ENCODE assay signal across 12 cellular contexts in genomic region chr1:32151319-32151787, GRCh38. TPM values are rescaled to one million over a fixed set of nuclear protein-coding genes. Genes with fewer than 3 reads are reported as not detected.
DNase-seq lines count a peak whose midpoint lies in the region; ATAC-seq, FAIRE-seq and TF ChIP-seq lines count a peak whose summit lies in the region.
"Had no signal": no experiment of that assay in that cellular context is flagged by ENCODE, and none has a peak within 500 bp of the region (broad histone marks: within the 10 kb centered on the region; RNA-seq: fewer than 3 reads in every experiment).

No MANE protein-coding gene starts in this region.

- H3K4me1 Mint-ChIP-seq in Caco-2 (ENCODE audit: low read depth, unreplicated experiment) = no peaks in the 10 kb centered on the region
- peaks cover 6 to 24% of the 10 kb centered on the region in 2 donors for H3K4me1 Mint-ChIP-seq in effector memory CD8-positive, alpha-beta T cell (ENCODE audit: low read depth in 2 of 2)

- peak overlapping the region; percentile 45 for H3K27ac Mint-ChIP-seq in Caco-2 (ENCODE audit: unreplicated experiment)
- H3K27ac Mint-ChIP-seq in effector memory CD8-positive, alpha-beta T cell = no peak overlapping the region

- BruUV-seq in Caco-2 (replicated peaks; lab: Mats Ljungman, UMichigan) (no TSS peak), K562 (replicated peaks; lab: Mats Ljungman, UMichigan) (no TSS peak)

- CTCF ChIA-PET in Caco-2 (lab: Charles Lee) = interaction anchor here (0.6 kb wide), 1 partner anchor 94 kb away, joined by 3 read pairs; no protein-coding TSS in a partner anchor
- CTCF ChIA-PET in K562 (lab: Yijun Ruan, JAX; ENCODE audit: low intra/inter-chr PET ratio) = no interaction called here

- peaks cover 69% of the 10 kb centered on the region for H3K79me2 ChIP-seq in K562 (ENCODE audit: control insufficient read depth, insufficient read depth, low read length)

- POLR2A ChIA-PET in Caco-2 (lab: Charles Lee) = no interaction called here
- POLR2A ChIA-PET in K562 (lab: Yijun Ruan, JAX) = interaction anchor here (0.5 to 0.7 kb wide), 2 partner anchors 9 to 13 kb away, joined by 3 to 5 read pairs; no protein-coding TSS in a partner anchor

- no peaks in the 10 kb centered on the region for H3K27me3 Mint-ChIP-seq in Caco-2 (ENCODE audit: insufficient read depth, unreplicated experiment)
- H3K27me3 Mint-ChIP-seq in effector memory CD8-positive, alpha-beta T cell = no peaks in the 10 kb centered on the region

- H3K9me3 Mint-ChIP-seq in Caco-2 (ENCODE audit: unreplicated experiment) = no peaks in the 10 kb centered on the region
- H3K9me3 Mint-ChIP-seq in effector memory CD8-positive, alpha-beta T cell = peaks cover 0 to 3% of the 10 kb centered on the region in 2 donors

- H3K27ac ChIP-seq in K562 (ENCODE audit: extremely low read depth, low read depth, low read length) (no peak overlapping the region), mesodermal cell (ENCODE audit: low read depth, low read length, severe bottlenecking) (peak overlapping the region; percentile 17)
- H3K27ac ChIP-seq: lower lobe of right lung, thoracic aorta had no signal

- FAIRE-seq in K562 (lab: Jason Lieb, UNC) = no peak

- H3K9me3 ChIP-seq in Caco-2 (no peaks in the 10 kb centered on the region), K562 (replicated peaks; ENCODE audit: control insufficient read depth, insufficient read depth, low read depth, low read length) (peaks cover 9% of the 10 kb centered on the region), mesodermal cell (ENCODE audit: control insufficient read depth, low read length) (peaks cover 7% of the 10 kb centered on the region)
- H3K9me3 ChIP-seq: lower lobe of right lung, thoracic aorta had no signal

- H3K36me3 ChIP-seq in Caco-2 (ENCODE audit: control insufficient read depth, insufficient read depth, low read length) = no peaks in the 10 kb centered on the region
- peaks cover 32% of the 10 kb centered on the region; the same call in 2 of the 3 replicates for H3K36me3 ChIP-seq in K562 (ENCODE audit: control insufficient read depth, insufficient read depth, low read length)
- peaks cover 42% of the 10 kb centered on the region for H3K36me3 ChIP-seq in mesodermal cell (ENCODE audit: control insufficient read depth, insufficient read depth, low read length)

- no peak for DNase-seq in Caco-2
- peak; percentile 42 for DNase-seq in NCI-H128 (lab: John Stamatoyannopoulos, UW; ENCODE audit: unreplicated experiment)
- DNase-seq in K562 (ENCODE audit: extremely low read depth in 1 of 4, low spot score in 3 of 4) = no peak
- no peak for DNase-seq in NCI-H187 (lab: John Stamatoyannopoulos, UW)
- no peak for DNase-seq in GM19238 (ENCODE audit: insufficient read length, low spot score)
- DNase-seq in effector memory CD8-positive, alpha-beta T cell = no peak
- DNase-seq in germinal center (ENCODE audit: low spot score) = no peak
- DNase-seq: Kasumi-1, lower lobe of right lung, RPMI8226 had no signal

- in situ Hi-C loops in K562 (cut with MboI) = no loop called here

- TF ChIP-seq POLR2A in K562 (conservative IDR thresholded peaks at IDR 0.05) = no peak

- ATAC-seq in K562 = peak; percentile 43; the same call in 1 of the 3 replicates
- ATAC-seq in effector memory CD8-positive, alpha-beta T cell (replicated peaks) = no peak
- ATAC-seq: lower lobe of right lung had no signal

- no peak overlapping the region for H3K9ac ChIP-seq in K562 (ENCODE audit: insufficient read depth in 1 of 2, low read depth in 2 of 2, low read length in 2 of 2)

- H3K4me1 ChIP-seq in Caco-2 (no peaks in the 10 kb centered on the region), K562 (replicated peaks in 1 of 2; ENCODE audit: control insufficient read depth in 2 of 2, insufficient read depth in 2 of 2, low read length in 2 of 2) (no peaks in the 10 kb centered on the region), mesodermal cell (ENCODE audit: control insufficient read depth, insufficient read depth, low read length, poor library complexity, severe bottlenecking) (no peaks in the 10 kb centered on the region)

- H3K4me3 Mint-ChIP-seq in Caco-2 (ENCODE audit: unreplicated experiment) = no peak overlapping the region
- H3K4me3 Mint-ChIP-seq in effector memory CD8-positive, alpha-beta T cell = peak overlapping the region in 1 of 2 donors; percentile 18

- H2AFZ ChIP-seq in K562 (ENCODE audit: low read depth, low read length) = no peak overlapping the region

- no peaks in the 10 kb centered on the region for H3K9me1 ChIP-seq in K562 (ENCODE audit: control insufficient read depth, insufficient read depth, low read length)

- intact Hi-C loops in Caco-2 (cut with micrococcal nuclease; ENCODE audit: unreplicated experiment) = no loop called here
- intact Hi-C loops in K562 (cut with micrococcal nuclease) = no loop called here

- no peak overlapping the region for H3K4me2 ChIP-seq in K562 (ENCODE audit: insufficient read depth, low read length)

- H4K20me1 ChIP-seq in K562 (replicated peaks; ENCODE audit: control insufficient read depth, insufficient read depth, low read length) = no peaks in the 10 kb centered on the region

- TF ChIP-seq CTCF in Caco-2 (IDR thresholded peaks at IDR 0.05; ENCODE audit: insufficient read depth in 1 of 2, low read depth in 1 of 2, low read length in 1 of 2, severe bottlenecking in 1 of 2, unreplicated experiment in 1 of 2) (no peak), K562 (IDR thresholded peaks at IDR 0.05 in 2 of 3, conservative IDR thresholded peaks at IDR 0.05 in 1 of 3; ENCODE audit: insufficient read depth in 2 of 3, low read depth in 1 of 3, low read length in 3 of 3) (no peak)

- no peak for TF ChIP-seq RAD21 in K562 (CRISPR knock-in tag; conservative IDR thresholded peaks at IDR 0.05 in 1 of 2, IDR thresholded peaks at IDR 0.05 in 1 of 2)

- no peak for TF ChIP-seq EP300 in K562 (IDR thresholded peaks at IDR 0.05; ENCODE audit: low read length)

- H3K4me3 ChIP-seq in Caco-2 (ENCODE audit: low read depth, low read length) (no peak overlapping the region), K562 (no peak overlapping the region), mesodermal cell (ENCODE audit: extremely low read depth, insufficient read depth, low read length, poor library complexity, severe bottlenecking) (no peak overlapping the region)
- H3K4me3 ChIP-seq: lower lobe of right lung, thoracic aorta had no signal

- 70% methylated on average over 5 of the region's 5 CpGs for WGBS in K562 (ENCODE audit: insufficient coverage, low coverage, missing lambda C conversion rate)
- 93 to 94% methylated on average over 4 of the region's 5 CpGs for WGBS in mesodermal cell (ENCODE audit: insufficient coverage in 2 of 2), 2 experiments

- H3K27me3 ChIP-seq in Caco-2 (replicated peaks; ENCODE audit: control insufficient read depth, insufficient read depth, low read length) (no peaks in the 10 kb centered on the region), K562 (ENCODE audit: control insufficient read depth in 2 of 2, insufficient read depth in 2 of 2, low read length in 2 of 2) (no peaks in the 10 kb centered on the region)

- peaks cover 32% of the 10 kb centered on the region for H3K36me3 Mint-ChIP-seq in Caco-2 (ENCODE audit: insufficient read depth, unreplicated experiment)
- peaks cover 31% of the 10 kb centered on the region for H3K36me3 Mint-ChIP-seq in effector memory CD8-positive, alpha-beta T cell (ENCODE audit: insufficient read depth)

RNA-seq across cellular contexts. Expression of gene TXLNA, which starts 28.1 kb away (rescaled TPM):
- 33.2 and 35.0 TPM in 2 replicates for total RNA-seq in Caco-2 (2022)
- 55.3 and 89.3 TPM in 2 replicates for total RNA-seq in K562 (2011; cell fraction: chromatin; rRNA removed; ENCODE audit: low replicate concordance)
- total RNA-seq in K562 (2011; cell fraction: nucleolus; rRNA removed) = 49.7 and 53.2 TPM in 2 replicates
- 72.7 and 98.9 TPM in 2 replicates for total RNA-seq in K562 (2011; cell fraction: nucleoplasm; rRNA removed)
- 38.6 and 51.4 TPM in 2 replicates for total RNA-seq in K562 (2014; rRNA removed)
- total RNA-seq in K562 (2014; rRNA removed; fragmentation: Illumina TruSeq; extraction: Trizol) = 33.0 and 33.5 TPM in 2 replicates
- total RNA-seq in K562 (2015; rRNA removed; fragmentation: Illumina TruSeq; extraction: Trizol) = 46.4 TPM in 2 replicates
- total RNA-seq in K562 (2021) = 50.2 and 54.5 TPM in 2 replicates
- polyA plus RNA-seq in K562 (2011; rRNA removed) = 39.3 and 42.9 TPM in 2 replicates
- polyA plus RNA-seq in K562 (2011; cell fraction: cytosol; rRNA removed) = 33.2 and 42.7 TPM in 2 replicates
- 124 and 140 TPM in 2 replicates for polyA plus RNA-seq in K562 (2011; cell fraction: nucleus; rRNA removed)
- polyA plus RNA-seq in K562 (2012) = 29.5 and 40.7 TPM in 2 replicates
- polyA plus RNA-seq in K562 (2014; fragmentation: Illumina TruSeq; extraction: Trizol) = 39.4 and 40.9 TPM in 2 replicates
- polyA plus RNA-seq in K562 (2014; fragmentation: Nextera tagmentation; extraction: Ambion mirVana) = 10 to 100 TPM in 1 of 2 experiments, 1 to 10 TPM in 1; 9.2 to 15.2 TPM
- 43.6 and 46.7 TPM in 2 replicates for polyA plus RNA-seq in K562 (2014; rRNA removed)
- polyA minus RNA-seq in K562 (2011; rRNA and poly(A)+ RNA removed) = 30.3 and 32.5 TPM in 2 replicates
- polyA minus RNA-seq in K562 (2011; cell fraction: cytosol; rRNA and poly(A)+ RNA removed) = 19.4 and 20.2 TPM in 2 replicates
- 13.7 and 22.8 TPM in 2 replicates for polyA minus RNA-seq in K562 (2011; cell fraction: nucleus; rRNA and poly(A)+ RNA removed)
- 34.1 TPM for polyA plus RNA-seq in mesodermal cell (2013, experiment 1 of 2)
- 28.4 TPM for polyA plus RNA-seq in mesodermal cell (2013, experiment 2 of 2)

RNA-seq across cellular contexts. Expression of gene KPNA6, which starts 43.5 kb away (rescaled TPM):
- 49.8 and 52.8 TPM in 2 replicates for total RNA-seq in Caco-2 (2022)
- 44.4 and 59.0 TPM in 2 replicates for total RNA-seq in K562 (2011; cell fraction: chromatin; rRNA removed; ENCODE audit: low replicate concordance)
- 21.2 and 22.4 TPM in 2 replicates for total RNA-seq in K562 (2011; cell fraction: nucleolus; rRNA removed)
- total RNA-seq in K562 (2011; cell fraction: nucleoplasm; rRNA removed) = 36.6 and 51.3 TPM in 2 replicates
- total RNA-seq in K562 (2014; rRNA removed) = 20.1 and 26.7 TPM in 2 replicates
- 42.5 and 50.0 TPM in 2 replicates for total RNA-seq in K562 (2014; rRNA removed; fragmentation: Illumina TruSeq; extraction: Trizol)
- 36.9 and 38.9 TPM in 2 replicates for total RNA-seq in K562 (2015; rRNA removed; fragmentation: Illumina TruSeq; extraction: Trizol)
- 54.6 and 57.9 TPM in 2 replicates for total RNA-seq in K562 (2021)
- polyA plus RNA-seq in K562 (2011; rRNA removed) = 36.6 and 41.6 TPM in 2 replicates
- polyA plus RNA-seq in K562 (2011; cell fraction: cytosol; rRNA removed) = 18.7 and 33.1 TPM in 2 replicates
- 17.1 and 19.8 TPM in 2 replicates for polyA plus RNA-seq in K562 (2011; cell fraction: nucleus; rRNA removed)
- polyA plus RNA-seq in K562 (2012) = 15.1 and 15.2 TPM in 2 replicates
- 26.6 and 30.0 TPM in 2 replicates for polyA plus RNA-seq in K562 (2014; fragmentation: Illumina TruSeq; extraction: Trizol)
- 10 to 100 TPM; 24.8 to 32.2 TPM for polyA plus RNA-seq in K562 (2014; fragmentation: Nextera tagmentation; extraction: Ambion mirVana)
- 27.6 and 32.2 TPM in 2 replicates for polyA plus RNA-seq in K562 (2014; rRNA removed)
- 47.4 and 66.2 TPM in 2 replicates for polyA minus RNA-seq in K562 (2011; rRNA and poly(A)+ RNA removed)
- 27.6 and 34.9 TPM in 2 replicates for polyA minus RNA-seq in K562 (2011; cell fraction: cytosol; rRNA and poly(A)+ RNA removed)
- 8.8 and 20.9 TPM in 2 replicates for polyA minus RNA-seq in K562 (2011; cell fraction: nucleus; rRNA and poly(A)+ RNA removed)
- 37.3 TPM for polyA plus RNA-seq in mesodermal cell (2013, experiment 1 of 2)
- 31.7 TPM for polyA plus RNA-seq in mesodermal cell (2013, experiment 2 of 2)

RNA-seq across cellular contexts. Expression of gene CCDC28B, which starts 49.0 kb away (rescaled TPM):
- total RNA-seq in Caco-2 (2022) = 3.7 and 3.9 TPM in 2 replicates
- total RNA-seq in K562 (2011; cell fraction: chromatin; rRNA removed; ENCODE audit: low replicate concordance) = 11.5 and 23.4 TPM in 2 replicates
- 20.0 and 22.0 TPM in 2 replicates for total RNA-seq in K562 (2011; cell fraction: nucleolus; rRNA removed)
- total RNA-seq in K562 (2011; cell fraction: nucleoplasm; rRNA removed) = 16.6 and 19.8 TPM in 2 replicates
- total RNA-seq in K562 (2014; rRNA removed) = 51.9 and 59.5 TPM in 2 replicates
- total RNA-seq in K562 (2014; rRNA removed; fragmentation: Illumina TruSeq; extraction: Trizol) = 14.3 and 17.3 TPM in 2 replicates
- 42.2 and 44.4 TPM in 2 replicates for total RNA-seq in K562 (2015; rRNA removed; fragmentation: Illumina TruSeq; extraction: Trizol)
- total RNA-seq in K562 (2021) = 48.0 and 50.6 TPM in 2 replicates
- 29.3 and 29.4 TPM in 2 replicates for polyA plus RNA-seq in K562 (2011; rRNA removed)
- polyA plus RNA-seq in K562 (2011; cell fraction: cytosol; rRNA removed) = 38.3 and 45.4 TPM in 2 replicates
- polyA plus RNA-seq in K562 (2011; cell fraction: nucleus; rRNA removed) = 22.5 and 26.4 TPM in 2 replicates
- polyA plus RNA-seq in K562 (2012) = 44.3 and 77.3 TPM in 2 replicates
- 31.7 and 45.4 TPM in 2 replicates for polyA plus RNA-seq in K562 (2014; fragmentation: Illumina TruSeq; extraction: Trizol)
- 10 to 100 TPM in 1 of 2 experiments, 1 to 10 TPM in 1; 5.7 to 14.5 TPM for polyA plus RNA-seq in K562 (2014; fragmentation: Nextera tagmentation; extraction: Ambion mirVana)
- polyA plus RNA-seq in K562 (2014; rRNA removed) = 54.5 and 56.6 TPM in 2 replicates
- polyA minus RNA-seq in K562 (2011; rRNA and poly(A)+ RNA removed) = 15.4 and 16.3 TPM in 2 replicates
- polyA minus RNA-seq in K562 (2011; cell fraction: cytosol; rRNA and poly(A)+ RNA removed) = 16.2 and 17.0 TPM in 2 replicates
- polyA minus RNA-seq in K562 (2011; cell fraction: nucleus; rRNA and poly(A)+ RNA removed) = 7.1 and 7.9 TPM in 2 replicates
- polyA plus RNA-seq in mesodermal cell (2013, experiment 1 of 2) = 30.2 TPM
- polyA plus RNA-seq in mesodermal cell (2013, experiment 2 of 2) = 33.3 TPM

RNA-seq across cellular contexts. Expression of gene IQCC, which starts 54.1 kb away (rescaled TPM):
- total RNA-seq in Caco-2 (2022) = 3.4 and 3.5 TPM in 2 replicates
- total RNA-seq in K562 (2011; cell fraction: chromatin; rRNA removed; ENCODE audit: low replicate concordance) = 18.6 and 38.8 TPM in 2 replicates
- total RNA-seq in K562 (2011; cell fraction: nucleolus; rRNA removed) = 26.5 and 29.7 TPM in 2 replicates
- total RNA-seq in K562 (2011; cell fraction: nucleoplasm; rRNA removed) = 17.0 and 24.6 TPM in 2 replicates
- total RNA-seq in K562 (2014; rRNA removed) = 12.4 and 12.6 TPM in 2 replicates
- total RNA-seq in K562 (2014; rRNA removed; fragmentation: Illumina TruSeq; extraction: Trizol) = 10.6 and 11.5 TPM in 2 replicates
- 12.7 and 13.2 TPM in 2 replicates for total RNA-seq in K562 (2015; rRNA removed; fragmentation: Illumina TruSeq; extraction: Trizol)
- 6.6 and 8.1 TPM in 2 replicates for total RNA-seq in K562 (2021)
- 10.6 and 10.7 TPM in 2 replicates for polyA plus RNA-seq in K562 (2011; rRNA removed)
- 7.5 and 8.4 TPM in 2 replicates for polyA plus RNA-seq in K562 (2011; cell fraction: cytosol; rRNA removed)
- polyA plus RNA-seq in K562 (2011; cell fraction: nucleus; rRNA removed) = 11.3 and 15.9 TPM in 2 replicates
- 6.8 and 7.8 TPM in 2 replicates for polyA plus RNA-seq in K562 (2012)
- polyA plus RNA-seq in K562 (2014; fragmentation: Illumina TruSeq; extraction: Trizol) = 14.9 and 16.5 TPM in 2 replicates
- 10 to 100 TPM in 1 of 2 experiments, 1 to 10 TPM in 1; 8.4 to 10.4 TPM for polyA plus RNA-seq in K562 (2014; fragmentation: Nextera tagmentation; extraction: Ambion mirVana)
- polyA plus RNA-seq in K562 (2014; rRNA removed) = 12.4 and 13.9 TPM in 2 replicates
- 5.3 and 6.4 TPM in 2 replicates for polyA minus RNA-seq in K562 (2011; rRNA and poly(A)+ RNA removed)
- 4.1 and 4.3 TPM in 2 replicates for polyA minus RNA-seq in K562 (2011; cell fraction: cytosol; rRNA and poly(A)+ RNA removed)
- polyA minus RNA-seq in K562 (2011; cell fraction: nucleus; rRNA and poly(A)+ RNA removed) = 8.9 and 14.0 TPM in 2 replicates
- 3.9 TPM for polyA plus RNA-seq in mesodermal cell (2013, experiment 1 of 2)
- 3.6 TPM for polyA plus RNA-seq in mesodermal cell (2013, experiment 2 of 2)

RNA-seq across cellular contexts. Expression of gene DCDC2B, which starts 57.5 kb away (rescaled TPM):
- total RNA-seq in Caco-2 (2022) (not detected in 2 replicates), K562 (2014; rRNA removed) (not detected in 2 replicates), K562 (2014; rRNA removed; fragmentation: Illumina TruSeq; extraction: Trizol) (not detected in 2 replicates), K562 (2015; rRNA removed; fragmentation: Illumina TruSeq; extraction: Trizol) (not detected in 2 replicates), K562 (2021) (not detected in 2 replicates)
- total RNA-seq in K562 (2011; cell fraction: chromatin; rRNA removed; ENCODE audit: low replicate concordance) = 0.37 and 0.56 TPM in 2 replicates
- total RNA-seq in K562 (2011; cell fraction: nucleolus; rRNA removed) = 0.26 and 0.83 TPM in 2 replicates
- total RNA-seq in K562 (2011; cell fraction: nucleoplasm; rRNA removed) = 0.38 and 0.44 TPM in 2 replicates
- polyA plus RNA-seq in K562 (2011; rRNA removed) (not detected in 2 replicates), K562 (2014; fragmentation: Illumina TruSeq; extraction: Trizol) (not detected in 2 replicates), K562 (2014; fragmentation: Nextera tagmentation; extraction: Ambion mirVana) (not detected), K562 (2014; rRNA removed) (not detected in 2 replicates)
- polyA plus RNA-seq in K562 (2011; cell fraction: cytosol; rRNA removed) = 0.03 TPM in 1 of 2 replicates, not detected in the other
- polyA plus RNA-seq in K562 (2011; cell fraction: nucleus; rRNA removed) = 0.08 and 0.09 TPM in 2 replicates
- polyA plus RNA-seq in K562 (2012) = 0.04 and 0.26 TPM in 2 replicates
- polyA minus RNA-seq in K562 (2011; rRNA and poly(A)+ RNA removed) = 0.11 and 0.12 TPM in 2 replicates
- not detected in 2 replicates for polyA minus RNA-seq in K562 (2011; cell fraction: cytosol; rRNA and poly(A)+ RNA removed)
- polyA minus RNA-seq in K562 (2011; cell fraction: nucleus; rRNA and poly(A)+ RNA removed) = 0.27 and 0.78 TPM in 2 replicates
- not detected for polyA plus RNA-seq in mesodermal cell (2013, experiment 1 of 2)
- polyA plus RNA-seq in mesodermal cell (2013, experiment 2 of 2) = not detected
- total RNA-seq: thoracic aorta had no signal
